27 cellular contexts compared by ENCODE assay signal in the genomic region with DNA sequence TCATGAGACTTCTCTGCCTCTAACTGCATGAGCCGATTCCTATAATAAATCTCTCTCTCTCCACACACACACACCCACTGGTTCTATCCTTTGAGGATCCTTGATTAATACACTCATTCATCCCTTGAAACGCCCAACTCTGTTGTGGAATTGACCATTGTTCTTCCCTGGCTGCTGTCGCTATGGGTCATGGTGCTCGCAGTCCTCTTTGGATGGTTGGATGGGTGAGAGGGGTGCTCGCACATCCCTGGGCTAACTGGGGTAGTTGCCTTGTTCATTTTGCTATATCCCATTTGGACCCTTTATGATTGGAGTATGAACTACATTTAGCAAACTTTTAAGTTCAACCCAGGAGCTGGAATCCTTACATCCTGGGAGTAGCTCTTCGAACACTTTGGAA. TPM values are rescaled to one million over a fixed set of nuclear protein-coding genes. Genes with fewer than 3 reads are reported as not detected.
A peak's percentile ranks its signal among the peaks of the same experiment; 100 is the strongest.
DNase-seq lines count a peak whose midpoint lies in the region; ATAC-seq, FAIRE-seq and TF ChIP-seq lines count a peak whose summit lies in the region.
"Had no signal": no experiment of that assay in that cellular context is flagged by ENCODE, and none has a peak within 500 bp of the region (broad histone marks: within the 10 kb centered on the region; RNA-seq: fewer than 3 reads in every experiment).

No MANE protein-coding gene starts in this region.

- no peak for ATAC-seq in sciatic nerve
- ATAC-seq: GM12878 had no signal

- no peak overlapping the region for H3K27ac ChIP-seq in kidney (ENCODE audit: low read depth in 2 of 2, low read length in 2 of 2)
- H3K27ac ChIP-seq: BLaER1 had no signal

- peak; percentile 15 for DNase-seq in kidney
- peak; percentile 6 for DNase-seq in sciatic nerve (ENCODE audit: low spot score)
- no peak for DNase-seq in effector CD8-positive, alpha-beta T cell (lab: John Stamatoyannopoulos, UW)
- DNase-seq in NCI-H1048 (lab: John Stamatoyannopoulos, UW): no peak
- no peak for DNase-seq in OCI-M2 (lab: John Stamatoyannopoulos, UW; ENCODE audit: unreplicated experiment)
- DNase-seq: 8988T; ACHN; BE2C; C1 segment of cervical spinal cord; CD4-positive, alpha-beta memory T cell; CD4-positive, CD25-positive, alpha-beta regulatory T cell; CD8-positive, alpha-beta memory T cell; COR-L47; DMS 273 treated with DMSO at 0.1 percent for 48 hours; DMS153; DMS53; DMS79; DND-41; EL; GDM1 had no signal

- intact Hi-C loops in kidney (cut with DNase I): no loop called here
- intact Hi-C loops in sciatic nerve (cut with DNase I): no loop called here

- H3K9ac ChIP-seq in kidney (ENCODE audit: low read length in 2 of 2): no peak overlapping the region
- H3K9ac ChIP-seq: BLaER1 had no signal

- no peak overlapping the region for H3K4me3 ChIP-seq in kidney (ENCODE audit: low read length in 2 of 2)
- H3K4me3 ChIP-seq: BLaER1, GM12878 had no signal

- no peaks in the 10 kb centered on the region for H3K9me3 ChIP-seq in kidney (ENCODE audit: control insufficient read depth in 1 of 2, low read length in 2 of 2)
- H3K9me3 ChIP-seq: BE2C, BLaER1 had no signal

- no peak for TF ChIP-seq CTCF in kidney (IDR thresholded peaks at IDR 0.05; ENCODE audit: borderline replicate concordance, extremely low read depth, insufficient read depth)

- no peak for FAIRE-seq in kidney (lab: Jason Lieb, UNC)
- FAIRE-seq: A204.1, GM12878, GM12892, GM18507 had no signal

- peaks cover 2 to 4% of the 10 kb centered on the region in 2 donors for H3K36me3 ChIP-seq in kidney (ENCODE audit: control insufficient read depth in 1 of 2, insufficient read depth in 2 of 2, low read length in 2 of 2)
- H3K36me3 ChIP-seq: BE2C, BLaER1 had no signal

- peaks cover 24 to 27% of the 10 kb centered on the region in 2 donors for H3K4me1 ChIP-seq in kidney (ENCODE audit: control insufficient read depth in 1 of 2, insufficient read depth in 1 of 2, low read depth in 1 of 2, low read length in 2 of 2)

RNA-seq across cellular contexts. Expression of a gene that starts 33.9 kb away (rescaled TPM):
- total RNA-seq in kidney: 3.3 TPM
- 6.1 TPM for polyA plus RNA-seq in kidney (ENCODE audit: insufficient read depth, low read depth, low replicate concordance)
- 3.7 TPM for total RNA-seq in sciatic nerve
- total RNA-seq: A673; CD8-positive, alpha-beta memory T cell; GM12878 had no signal
- polyA plus RNA-seq: AG04450; CD8-positive, alpha-beta memory T cell; GM12878 had no signal

Comparison
In these comparisons a context has a peak if more than half of its experiments do, and no peak if none do; other contexts are left out.
1. DNase-seq: peak in kidney (single experiment) and sciatic nerve (single experiment); none in effector CD8-positive, alpha-beta T cell (single experiment), NCI-H1048 (single experiment) and OCI-M2 (single experiment).